ENCODE assay signal across 8 cellular contexts in genomic region chr12:14955876-14956811, GRCh38. TPM values are rescaled to one million over a fixed set of nuclear protein-coding genes. Genes with fewer than 3 reads are reported as not detected.
DNase-seq lines count a peak whose midpoint lies in the region; ATAC-seq and TF ChIP-seq lines count a peak whose summit lies in the region.

No MANE protein-coding gene starts in this region.

- TF ChIP-seq POLR2A in spleen (IDR thresholded peaks at IDR 0.05): no peak

- H3K9me3 ChIP-seq in heart right ventricle (no peaks in the 10 kb centered on the region), spleen (no peaks in the 10 kb centered on the region)

- H3K27ac Mint-ChIP-seq in activated CD4-positive, alpha-beta T cell treated with anti-CD3 and anti-CD28 coated beads, Interleukin-2, amount 10 ng/mL, durations not matched to agents 7 days and 5 days: peak overlapping the region; percentile 81

- H3K36me3 ChIP-seq in heart right ventricle: peaks cover 0 to 7% (median 0%) of the 10 kb centered on the region in 9 donors
- peaks cover 0 to 30% (median 0%) of the 10 kb centered on the region in 6 donors for H3K36me3 ChIP-seq in spleen

- peak overlapping the region in 5 of 10 donors; percentile 6 to 73 (median 16) for H3K4me3 ChIP-seq in heart right ventricle
- H3K4me3 ChIP-seq in spleen: peak overlapping the region in 7 of 8 donors; percentile 7 to 94 (median 33)

- H3K9me3 Mint-ChIP-seq in activated CD4-positive, alpha-beta T cell treated with anti-CD3 and anti-CD28 coated beads, Interleukin-2, amount 10 ng/mL, durations not matched to agents 7 days and 5 days: no peaks in the 10 kb centered on the region

- peak overlapping the region in 9 of 10 donors; percentile 12 to 95 (median 85) for H3K27ac ChIP-seq in heart right ventricle
- peak overlapping the region; percentile 65 to 94 (median 91) for H3K27ac ChIP-seq in spleen

- CTCF ChIA-PET in activated CD4-positive, alpha-beta T cell treated with anti-CD3 and anti-CD28 coated beads, Interleukin-2, amount 10 ng/mL, durations not matched to agents 7 days and 5 days (lab: Charles Lee): no interaction called here

- 54 to 67% methylated on average over 9 of the region's 9 CpGs for whole genome bisulfite sequencing in heart right ventricle, 2 donors
- WGBS in spleen, 5 donors: 12 to 46% (median 24%) methylated on average over 9 of the region's 9 CpGs

- peaks cover 0 to 96% (median 85%) of the 10 kb centered on the region in 9 donors for H3K4me1 ChIP-seq in heart right ventricle
- peaks cover 76 to 98% (median 90%) of the 10 kb centered on the region in 6 donors for H3K4me1 ChIP-seq in spleen

- POLR2A ChIA-PET in activated CD4-positive, alpha-beta T cell treated with anti-CD3 and anti-CD28 coated beads, Interleukin-2, amount 10 ng/mL, durations not matched to agents 7 days and 5 days (lab: Charles Lee): interaction anchor here (0.6 to 1.0 kb wide), 2 partner anchors 10 to 186 kb away, joined by 3 to 4 read pairs; no protein-coding TSS in a partner anchor

- H3K4me1 Mint-ChIP-seq in activated CD4-positive, alpha-beta T cell treated with anti-CD3 and anti-CD28 coated beads, Interleukin-2, amount 10 ng/mL, durations not matched to agents 7 days and 5 days: peaks cover 62% of the 10 kb centered on the region

- H3K27me3 Mint-ChIP-seq in activated CD4-positive, alpha-beta T cell treated with anti-CD3 and anti-CD28 coated beads, Interleukin-2, amount 10 ng/mL, durations not matched to agents 7 days and 5 days: no peaks in the 10 kb centered on the region

- peak overlapping the region; percentile 98 for H3K4me3 Mint-ChIP-seq in activated CD4-positive, alpha-beta T cell treated with anti-CD3 and anti-CD28 coated beads, Interleukin-2, amount 10 ng/mL, durations not matched to agents 7 days and 5 days

- DNase-seq in heart right ventricle (no peak), left cardiac atrium (no peak), spleen (no peak), occipital lobe (lab: John Stamatoyannopoulos, UW) (no peak), T1000 (lab: John Stamatoyannopoulos, UW) (no peak), D341Med (ENCODE audit: low spot score) (no peak)
- DNase-seq in activated CD4-positive, alpha-beta T cell treated with anti-CD3 and anti-CD28 coated beads, Interleukin-2, amount 10 ng/mL, durations not matched to agents 7 days and 5 days: peak; percentile 41

- ATAC-seq in heart right ventricle: no peak
- ATAC-seq in left cardiac atrium: no peak
- ATAC-seq in HG03159 (IDR thresholded peaks at IDR 0.05; ENCODE audit: unreplicated experiment): peak; percentile 35

- intact Hi-C loops in heart right ventricle (cut with DNase I): loop anchor here in 2 of 10 donors (5.0 to 10.0 kb wide), 2 partner anchors 61 to 69 kb away; partner anchors contain the start of gene MGP (in 1 of the 2)
- intact Hi-C loops in left cardiac atrium (cut with DNase I): no loop called here
- intact Hi-C loops in spleen (cut with DNase I; ENCODE audit: low total_unique reads): no loop called here

- TF ChIP-seq CTCF in heart right ventricle (IDR thresholded peaks at IDR 0.05) (no peak), spleen (IDR thresholded peaks at IDR 0.05 in 8 of 11, conservative IDR thresholded peaks at IDR 0.05 in 3 of 11) (no peak)

- H3K27me3 ChIP-seq in heart right ventricle (no peaks in the 10 kb centered on the region), spleen (replicated peaks in 1 of 7) (no peaks in the 10 kb centered on the region)

- peaks cover 87% of the 10 kb centered on the region for H3K36me3 Mint-ChIP-seq in activated CD4-positive, alpha-beta T cell treated with anti-CD3 and anti-CD28 coated beads, Interleukin-2, amount 10 ng/mL, durations not matched to agents 7 days and 5 days (ENCODE audit: low read depth)

RNA-seq across cellular contexts. Expression of gene ARHGDIB, which starts 5.3 kb away (rescaled TPM):
- 100 to 1,000 TPM in 1 of 10 donors, 10 to 100 TPM in 9; 28.1 to 150 (median 37.9) TPM for total RNA-seq in heart right ventricle
- 100 to 1,000 TPM; 114 to 144 TPM for polyA plus RNA-seq in heart right ventricle
- total RNA-seq in left cardiac atrium: 100 to 1,000 TPM in 1 of 2 donors, 10 to 100 TPM in 1; 80.0 to 118 TPM
- 1,000 to 10,000 TPM; 1,588 to 1,891 TPM for total RNA-seq in activated CD4-positive, alpha-beta T cell treated with anti-CD3 and anti-CD28 coated beads, Interleukin-2, amount 10 ng/mL, durations not matched to agents 7 days and 5 days
- total RNA-seq in spleen: 100 to 1,000 TPM; 537 to 956 (median 706) TPM
- polyA plus RNA-seq in spleen: 1,000 to 10,000 TPM in 1 of 3 donors, 100 to 1,000 TPM in 2; 835 to 1,063 (median 908) TPM
- 5.8 TPM for total RNA-seq in occipital lobe

RNA-seq across cellular contexts. Expression of gene PDE6H, which starts 16.7 kb away (rescaled TPM):
- total RNA-seq in heart right ventricle (not detected), left cardiac atrium (not detected), spleen (1 to 10 TPM in 1 of 7 donors, under 1 TPM in 2, not detected in 4; 0.37 to 2.6 (median 0.51) TPM), occipital lobe (not detected)
- polyA plus RNA-seq in heart right ventricle (not detected), spleen (not detected)
- not detected for total RNA-seq in activated CD4-positive, alpha-beta T cell treated with anti-CD3 and anti-CD28 coated beads, Interleukin-2, amount 10 ng/mL, durations not matched to agents 7 days and 5 days

RNA-seq across cellular contexts. Expression of gene ERP27, which starts 17.8 kb away (rescaled TPM):
- under 1 TPM in 8 of 10 donors, not detected in 2; 0.14 to 0.79 (median 0.28) TPM for total RNA-seq in heart right ventricle
- under 1 TPM; 0.20 to 0.44 TPM for polyA plus RNA-seq in heart right ventricle
- under 1 TPM; 0.18 to 0.44 TPM for total RNA-seq in left cardiac atrium
- 10 to 100 TPM in 1 of 2 experiments, 1 to 10 TPM in 1; 8.3 to 11.3 TPM for total RNA-seq in activated CD4-positive, alpha-beta T cell treated with anti-CD3 and anti-CD28 coated beads, Interleukin-2, amount 10 ng/mL, durations not matched to agents 7 days and 5 days
- 1 to 10 TPM; 3.5 to 6.4 (median 4.3) TPM for total RNA-seq in spleen
- polyA plus RNA-seq in spleen: 1 to 10 TPM; 1.3 to 2.0 (median 1.6) TPM
- not detected for total RNA-seq in occipital lobe
